Comparison of ENCODE assay signal across 21 cellular contexts in the genomic region with DNA sequence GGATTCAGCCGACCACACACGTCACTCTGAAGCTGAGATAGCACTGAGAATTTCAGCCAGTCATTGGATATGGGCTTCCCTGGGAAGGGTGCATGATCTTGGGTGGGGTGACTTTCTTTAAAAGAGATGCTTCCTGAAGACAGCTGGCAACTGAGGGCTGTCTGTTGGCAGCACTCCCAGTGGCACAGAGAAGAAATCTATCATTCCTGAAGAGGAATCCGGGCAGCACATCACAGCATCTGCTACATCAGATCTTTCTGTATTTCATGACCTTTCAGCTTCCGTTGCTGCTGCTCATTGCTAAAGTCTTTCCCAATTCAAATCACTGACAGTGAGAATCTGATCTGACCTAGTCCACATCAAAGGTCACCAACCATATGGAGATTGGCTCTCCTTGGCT.
DNase-seq lines count a peak whose midpoint lies in the region; ATAC-seq, FAIRE-seq and TF ChIP-seq lines count a peak whose summit lies in the region.
"Had no signal": no experiment of that assay in that cellular context is flagged by ENCODE, and none has a peak within 500 bp of the region (broad histone marks: within the 10 kb centered on the region; RNA-seq: fewer than 3 reads in every experiment).

No MANE protein-coding gene starts in this region.

- BruUV-seq in GM12878 (replicated peaks; lab: Mats Ljungman, UMichigan) = no TSS peak

- SMC1A ChIA-PET in GM12878 (lab: Charles Lee; ENCODE audit: uncharacterized antibody, unreplicated experiment) = interaction anchor here (1.4 to 3.3 kb wide), 3 partner anchors 16 to 44 kb away, joined by 5 to 13 read pairs (median 10); no protein-coding TSS in a partner anchor

- WGBS in GM12878 (ENCODE audit: insufficient coverage, insufficient replicate concordance, low lambda C conversion rate, missing lambda C conversion rate) = 97% methylated on average over 4 of the region's 4 CpGs

- TF ChIP-seq CTCF in natural killer cell (IDR thresholded peaks at IDR 0.05) = no peak
- no peak for TF ChIP-seq CTCF in GM12878 (IDR thresholded peaks at IDR 0.05 in 2 of 3, conservative IDR thresholded peaks at IDR 0.05 in 1 of 3; ENCODE audit: control insufficient read depth in 2 of 3, extremely low read depth in 1 of 3, insufficient read depth in 1 of 3, low read depth in 3 of 3, low read length in 3 of 3)

- no peak for DNase-seq in natural killer cell treated with Interleukin-12 subunit alpha and Interleukin-12 subunit beta and Interleukin-15 and Interleukin-18, amount 100 ng/mL, for 72 hours (ENCODE audit: low spot score)
- DNase-seq in natural killer cell = no peak
- DNase-seq in RPMI7951 (ENCODE audit: low read depth) = peak; percentile 35
- DNase-seq in GM12878 (ENCODE audit: low read depth, low spot score) = no peak
- DNase-seq in stimulated activated effector memory CD8-positive, alpha-beta T cell treated with anti-CD3 and anti-CD28 coated beads, Interleukin-12 subunit alpha, Interleukin-12 subunit beta, amount 100 ng/mL, for 72 hours (ENCODE audit: low spot score in 2 of 2) = no peak
- no peak for DNase-seq in activated naive CD4-positive, alpha-beta T cell treated with anti-CD3 and anti-CD28 coated beads, Interleukin-2, amount 10 ng/mL, durations not matched to agents 7 days and 5 days
- no peak for DNase-seq in activated CD4-positive, alpha-beta memory T cell treated with anti-CD3 and anti-CD28 coated beads for 36 hours
- DNase-seq: DND-41, IMR-90, MV-4-11, NCI-H1105 treated with DMSO at 0.1 percent for 48 hours, NCI-H345, NCI-H524 treated with DMSO at 0.1 percent for 48 hours, NCI-H82, SHP77 had no signal

- peaks cover 50% of the 10 kb centered on the region for H3K36me3 Mint-ChIP-seq in natural killer cell treated with Interleukin-12 subunit alpha and Interleukin-12 subunit beta and Interleukin-15 and Interleukin-18, amount 100 ng/mL, for 72 hours
- H3K36me3 Mint-ChIP-seq in natural killer cell = peaks cover 7% of the 10 kb centered on the region
- H3K36me3 Mint-ChIP-seq in stimulated activated effector memory CD8-positive, alpha-beta T cell treated with anti-CD3 and anti-CD28 coated beads, Interleukin-12 subunit alpha, Interleukin-12 subunit beta, amount 100 ng/mL, for 72 hours = peaks cover 12% of the 10 kb centered on the region
- H3K36me3 Mint-ChIP-seq in activated naive CD4-positive, alpha-beta T cell treated with anti-CD3 and anti-CD28 coated beads, Interleukin-2, amount 10 ng/mL, durations not matched to agents 7 days and 5 days = no peaks in the 10 kb centered on the region
- peaks cover 8% of the 10 kb centered on the region for H3K36me3 Mint-ChIP-seq in activated CD4-positive, alpha-beta memory T cell treated with anti-CD3 and anti-CD28 coated beads for 36 hours

- H3K27ac Mint-ChIP-seq in natural killer cell treated with Interleukin-12 subunit alpha and Interleukin-12 subunit beta and Interleukin-15 and Interleukin-18, amount 100 ng/mL, for 72 hours = peak overlapping the region; percentile 50 to 57
- H3K27ac Mint-ChIP-seq in natural killer cell = no peak overlapping the region
- peak overlapping the region; percentile 35 for H3K27ac Mint-ChIP-seq in stimulated activated effector memory CD8-positive, alpha-beta T cell treated with anti-CD3 and anti-CD28 coated beads, Interleukin-12 subunit alpha, Interleukin-12 subunit beta, amount 100 ng/mL, for 72 hours
- no peak overlapping the region for H3K27ac Mint-ChIP-seq in activated naive CD4-positive, alpha-beta T cell treated with anti-CD3 and anti-CD28 coated beads, Interleukin-2, amount 10 ng/mL, durations not matched to agents 7 days and 5 days
- no peak overlapping the region for H3K27ac Mint-ChIP-seq in activated CD4-positive, alpha-beta memory T cell treated with anti-CD3 and anti-CD28 coated beads for 36 hours
- H3K27ac Mint-ChIP-seq: B cell had no signal

- POLR2A ChIA-PET in GM12878 (lab: Charles Lee) = interaction anchor here (1.0 to 1.7 kb wide), 2 partner anchors 38 to 48 kb away, joined by 3 to 4 read pairs; no protein-coding TSS in a partner anchor
- POLR2A ChIA-PET in activated CD4-positive, alpha-beta memory T cell treated with anti-CD3 and anti-CD28 coated beads for 36 hours (lab: Charles Lee) = no interaction called here

- no peak for TF ChIP-seq RAD21 in GM12878 (IDR thresholded peaks at IDR 0.05; ENCODE audit: insufficient read depth, low read depth, low read length)

- ATAC-seq in natural killer cell treated with Interleukin-12 subunit alpha and Interleukin-12 subunit beta and Interleukin-15 and Interleukin-18, amount 100 ng/mL, for 72 hours = no peak
- no peak for ATAC-seq in natural killer cell
- no peak for ATAC-seq in GM12878
- no peak for ATAC-seq in stimulated activated effector memory CD8-positive, alpha-beta T cell treated with anti-CD3 and anti-CD28 coated beads, Interleukin-12 subunit alpha, Interleukin-12 subunit beta, amount 100 ng/mL, for 72 hours
- no peak for ATAC-seq in HG03159 (IDR thresholded peaks at IDR 0.05; ENCODE audit: unreplicated experiment)
- ATAC-seq: A549, HCT116 had no signal

- peaks cover 48 to 54% of the 10 kb centered on the region in 2 donors for H3K4me1 Mint-ChIP-seq in natural killer cell treated with Interleukin-12 subunit alpha and Interleukin-12 subunit beta and Interleukin-15 and Interleukin-18, amount 100 ng/mL, for 72 hours (ENCODE audit: low read depth in 2 of 2)
- peaks cover 18 to 21% of the 10 kb centered on the region in 2 donors for H3K4me1 Mint-ChIP-seq in natural killer cell
- H3K4me1 Mint-ChIP-seq in stimulated activated effector memory CD8-positive, alpha-beta T cell treated with anti-CD3 and anti-CD28 coated beads, Interleukin-12 subunit alpha, Interleukin-12 subunit beta, amount 100 ng/mL, for 72 hours = peaks cover 58% of the 10 kb centered on the region
- peaks cover 17% of the 10 kb centered on the region for H3K4me1 Mint-ChIP-seq in activated naive CD4-positive, alpha-beta T cell treated with anti-CD3 and anti-CD28 coated beads, Interleukin-2, amount 10 ng/mL, durations not matched to agents 7 days and 5 days
- peaks cover 35% of the 10 kb centered on the region for H3K4me1 Mint-ChIP-seq in activated CD4-positive, alpha-beta memory T cell treated with anti-CD3 and anti-CD28 coated beads for 36 hours (ENCODE audit: low read depth)

- TF ChIP-seq POLR2A in GM12878 (IDR thresholded peaks at IDR 0.05; ENCODE audit: low read depth, low read length) = no peak

- no peaks in the 10 kb centered on the region for H3K79me2 ChIP-seq in GM12878 (ENCODE audit: control insufficient read depth, insufficient read depth, low read length)

- no peaks in the 10 kb centered on the region for H3K36me3 ChIP-seq in GM12878 (ENCODE audit: control insufficient read depth in 2 of 2, insufficient read depth in 2 of 2, low read length in 1 of 2)

- CTCF ChIA-PET in GM12878 (lab: Yijun Ruan, JAX) = interaction anchor here (1.0 to 1.9 kb wide), 4 partner anchors 37 to 198 kb away, joined by 3 to 4 read pairs (median 3); no protein-coding TSS in a partner anchor
- CTCF ChIA-PET in activated naive CD4-positive, alpha-beta T cell treated with anti-CD3 and anti-CD28 coated beads, Interleukin-2, amount 10 ng/mL, durations not matched to agents 7 days and 5 days (lab: Charles Lee) = no interaction called here
- CTCF ChIA-PET in activated CD4-positive, alpha-beta memory T cell treated with anti-CD3 and anti-CD28 coated beads for 36 hours (lab: Charles Lee) = interaction anchor here (0.6 to 1.3 kb wide), 3 partner anchors 20 to 42 kb away, joined by 3 to 4 read pairs (median 3); no protein-coding TSS in a partner anchor

- TF ChIP-seq EP300 in GM12878 (IDR thresholded peaks at IDR 0.05; ENCODE audit: borderline replicate concordance in 1 of 2, control insufficient read depth in 1 of 2, low read depth in 2 of 2, low read length in 2 of 2) = no peak

- no peak overlapping the region for H3K9ac ChIP-seq in GM12878 (ENCODE audit: control insufficient read depth, insufficient read depth, low read length)
- H3K9ac ChIP-seq: KMS-11 had no signal

- FAIRE-seq in GM12878 (lab: Jason Lieb, UNC) = no peak
- FAIRE-seq: A549, H1 had no signal

- intact Hi-C loops in natural killer cell (cut with micrococcal nuclease) = no loop called here
- intact Hi-C loops in GM12878 (cut with micrococcal nuclease; ENCODE audit: unreplicated experiment) = no loop called here
- intact Hi-C loops in activated CD4-positive, alpha-beta memory T cell treated with anti-CD3 and anti-CD28 coated beads for 36 hours (cut with micrococcal nuclease) = no loop called here

- no peak overlapping the region for H3K27ac ChIP-seq in GM12878 (ENCODE audit: control insufficient read depth, insufficient read depth)
- H3K27ac ChIP-seq: A549, KMS-11 had no signal

- peaks cover 13% of the 10 kb centered on the region for H3K9me3 ChIP-seq in GM12878 (replicated peaks; ENCODE audit: control insufficient read depth, insufficient read depth, low read length)
- H3K9me3 ChIP-seq: A549 had no signal

- peak overlapping the region; percentile 26 for H3K4me2 ChIP-seq in GM12878 (ENCODE audit: control insufficient read depth, insufficient read depth)
- H3K4me2 ChIP-seq: A549, KMS-11 had no signal

- peak overlapping the region; percentile 60 for H3K4me3 Mint-ChIP-seq in natural killer cell treated with Interleukin-12 subunit alpha and Interleukin-12 subunit beta and Interleukin-15 and Interleukin-18, amount 100 ng/mL, for 72 hours
- no peak overlapping the region for H3K4me3 Mint-ChIP-seq in natural killer cell
- no peak overlapping the region for H3K4me3 Mint-ChIP-seq in stimulated activated effector memory CD8-positive, alpha-beta T cell treated with anti-CD3 and anti-CD28 coated beads, Interleukin-12 subunit alpha, Interleukin-12 subunit beta, amount 100 ng/mL, for 72 hours
- no peak overlapping the region for H3K4me3 Mint-ChIP-seq in activated naive CD4-positive, alpha-beta T cell treated with anti-CD3 and anti-CD28 coated beads, Interleukin-2, amount 10 ng/mL, durations not matched to agents 7 days and 5 days
- no peak overlapping the region for H3K4me3 Mint-ChIP-seq in activated CD4-positive, alpha-beta memory T cell treated with anti-CD3 and anti-CD28 coated beads for 36 hours

- RAD21 ChIA-PET in GM12878 (lab: Charles Lee; ENCODE audit: unreplicated experiment) = no interaction called here

- H3K9me3 Mint-ChIP-seq in natural killer cell treated with Interleukin-12 subunit alpha and Interleukin-12 subunit beta and Interleukin-15 and Interleukin-18, amount 100 ng/mL, for 72 hours = peaks cover 15% of the 10 kb centered on the region
- peaks cover 2% of the 10 kb centered on the region in 2 donors for H3K9me3 Mint-ChIP-seq in natural killer cell
- peaks cover 6% of the 10 kb centered on the region for H3K9me3 Mint-ChIP-seq in stimulated activated effector memory CD8-positive, alpha-beta T cell treated with anti-CD3 and anti-CD28 coated beads, Interleukin-12 subunit alpha, Interleukin-12 subunit beta, amount 100 ng/mL, for 72 hours
- peaks cover 21% of the 10 kb centered on the region for H3K9me3 Mint-ChIP-seq in activated naive CD4-positive, alpha-beta T cell treated with anti-CD3 and anti-CD28 coated beads, Interleukin-2, amount 10 ng/mL, durations not matched to agents 7 days and 5 days
- peaks cover 15% of the 10 kb centered on the region for H3K9me3 Mint-ChIP-seq in activated CD4-positive, alpha-beta memory T cell treated with anti-CD3 and anti-CD28 coated beads for 36 hours

- H3K4me1 ChIP-seq in GM12878 (ENCODE audit: control insufficient read depth, insufficient read depth, low read length) = peaks cover 36% of the 10 kb centered on the region
- H3K4me1 ChIP-seq: A549 had no signal

- H3K4me3 ChIP-seq in GM12878 = no peak overlapping the region
- H3K4me3 ChIP-seq: A549 had no signal

- no peaks in the 10 kb centered on the region for H3K27me3 Mint-ChIP-seq in natural killer cell treated with Interleukin-12 subunit alpha and Interleukin-12 subunit beta and Interleukin-15 and Interleukin-18, amount 100 ng/mL, for 72 hours
- peaks cover 35 to 39% of the 10 kb centered on the region in 2 donors for H3K27me3 Mint-ChIP-seq in natural killer cell (ENCODE audit: low read depth in 2 of 2)
- H3K27me3 Mint-ChIP-seq in activated naive CD4-positive, alpha-beta T cell treated with anti-CD3 and anti-CD28 coated beads, Interleukin-2, amount 10 ng/mL, durations not matched to agents 7 days and 5 days = no peaks in the 10 kb centered on the region
- H3K27me3 Mint-ChIP-seq in activated CD4-positive, alpha-beta memory T cell treated with anti-CD3 and anti-CD28 coated beads for 36 hours = no peaks in the 10 kb centered on the region

- H4K20me1 ChIP-seq in GM12878 (ENCODE audit: control insufficient read depth, insufficient read depth) = no peaks in the 10 kb centered on the region

- in situ Hi-C loops in GM12878 (cut with MboI) = no loop called here

- H2AFZ ChIP-seq in GM12878 (ENCODE audit: control insufficient read depth, low read depth, low read length) = no peak overlapping the region

- H3K27me3 ChIP-seq in GM12878 (replicated peaks in 1 of 2; ENCODE audit: control insufficient read depth in 2 of 2, insufficient read depth in 2 of 2, low read length in 1 of 2) = no peaks in the 10 kb centered on the region

Comparison
In these comparisons a context has a peak if more than half of its experiments do, and no peak if none do; other contexts are left out.
1. H3K27ac Mint-ChIP-seq: peak in natural killer cell treated with Interleukin-12 subunit alpha and Interleukin-12 subunit beta and Interleukin-15 and Interleukin-18, amount 100 ng/mL, for 72 hours (2 of 2) and stimulated activated effector memory CD8-positive, alpha-beta T cell treated with anti-CD3 and anti-CD28 coated beads, Interleukin-12 subunit alpha, Interleukin-12 subunit beta, amount 100 ng/mL, for 72 hours (single experiment); none in natural killer cell (0 of 2), activated naive CD4-positive, alpha-beta T cell treated with anti-CD3 and anti-CD28 coated beads, Interleukin-2, amount 10 ng/mL, durations not matched to agents 7 days and 5 days (single experiment) and activated CD4-positive, alpha-beta memory T cell treated with anti-CD3 and anti-CD28 coated beads for 36 hours (single experiment).